Comparison of ENCODE assay signal across 1 cellular context in the genomic region with DNA sequence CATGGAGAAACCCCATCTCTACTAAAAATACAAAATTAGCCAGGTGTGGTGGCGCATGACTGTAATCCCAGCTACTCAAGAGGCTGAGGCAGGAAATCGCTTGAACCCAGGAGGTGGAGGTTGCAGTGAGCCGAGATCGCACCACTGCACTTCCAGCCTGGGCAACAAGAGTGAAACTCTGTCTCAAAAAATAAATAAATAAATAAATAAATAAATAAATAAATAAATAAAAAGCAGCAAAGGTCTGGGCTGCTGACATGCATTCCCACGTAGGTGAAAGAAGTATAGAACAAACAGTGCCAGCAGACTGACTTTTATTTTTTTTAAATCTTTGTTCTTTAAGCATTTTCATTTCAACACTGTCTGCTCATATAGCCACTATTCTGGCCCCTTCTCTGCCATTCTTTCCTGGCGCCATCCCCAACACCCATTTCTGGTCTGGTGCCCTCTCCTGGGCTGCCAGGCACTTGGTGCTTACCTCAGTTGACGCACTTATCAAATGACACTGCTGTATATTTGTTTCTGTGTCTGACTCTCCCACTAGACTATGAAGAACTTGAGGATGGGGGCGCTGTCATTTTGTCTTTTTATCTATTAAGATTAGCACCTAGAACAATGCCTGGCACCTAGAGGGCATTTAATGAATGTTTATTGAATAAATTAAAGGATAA.
A peak's percentile ranks its signal among the peaks of the same experiment; 100 is the strongest.
TF ChIP-seq lines count a peak whose summit lies in the region.

No MANE protein-coding gene starts in this region.

TF ChIP-seq in HEK293, 187 proteins besides CTCF, POLR2A, EP300 and RAD21 (continued from another document):
- TF ChIP-seq, protein P1, sequence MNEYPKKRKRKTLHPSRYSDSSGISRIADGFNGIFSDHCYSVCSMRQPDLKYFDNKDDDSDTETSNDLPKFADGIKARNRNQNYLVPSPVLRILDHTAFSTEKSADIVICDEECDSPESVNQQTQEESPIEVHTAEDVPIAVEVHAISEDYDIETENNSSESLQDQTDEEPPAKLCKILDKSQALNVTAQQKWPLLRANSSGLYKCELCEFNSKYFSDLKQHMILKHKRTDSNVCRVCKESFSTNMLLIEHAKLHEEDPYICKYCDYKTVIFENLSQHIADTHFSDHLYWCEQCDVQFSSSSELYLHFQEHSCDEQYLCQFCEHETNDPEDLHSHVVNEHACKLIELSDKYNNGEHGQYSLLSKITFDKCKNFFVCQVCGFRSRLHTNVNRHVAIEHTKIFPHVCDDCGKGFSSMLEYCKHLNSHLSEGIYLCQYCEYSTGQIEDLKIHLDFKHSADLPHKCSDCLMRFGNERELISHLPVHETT (tag by site-specific recombination; IDR thresholded peaks at IDR 0.05) = no peak
- TF ChIP-seq ZNF184 (tag by site-specific recombination; IDR thresholded peaks at IDR 0.05) (no peak), GLI4 (tag by site-specific recombination; IDR thresholded peaks at IDR 0.05) (no peak), ZNF354C (tag by site-specific recombination; IDR thresholded peaks at IDR 0.05; ENCODE audit: borderline replicate concordance, low read depth) (0 out of 2 replicates have a peak, but pooled peaks have one; percentile 33), ZNF670 (tag by site-specific recombination; IDR thresholded peaks at IDR 0.05; ENCODE audit: low read depth) (no peak), ZNF302 (tag by site-specific recombination; IDR thresholded peaks at IDR 0.05; ENCODE audit: low read depth) (no peak), ZNF843 (tag by site-specific recombination; IDR thresholded peaks at IDR 0.05) (no peak), ZNF24 (tag by site-specific recombination; IDR thresholded peaks at IDR 0.05) (no peak), MZF1 (tag by site-specific recombination; IDR thresholded peaks at IDR 0.05; ENCODE audit: borderline replicate concordance) (no peak; the same call in 1 of the 2 replicates), ZNF510 (tag by site-specific recombination; IDR thresholded peaks at IDR 0.05; ENCODE audit: insufficient replicate concordance) (peak; percentile 53), ZNF335 (tag by site-specific recombination; conservative IDR thresholded peaks at IDR 0.05) (no peak), ZNF610 (tag by site-specific recombination; IDR thresholded peaks at IDR 0.05; ENCODE audit: borderline replicate concordance) (no peak), ZNF16 (tag by site-specific recombination; IDR thresholded peaks at IDR 0.05; ENCODE audit: low read depth) (no peak), ZNF571 (tag by site-specific recombination; IDR thresholded peaks at IDR 0.05) (no peak), SETDB1 (IDR thresholded peaks at IDR 0.05; ENCODE audit: insufficient read length, low read length) (no peak), ZFHX2 (tag by site-specific recombination; conservative IDR thresholded peaks at IDR 0.05) (no peak), BCL11B (tag by site-specific recombination; IDR thresholded peaks at IDR 0.05; ENCODE audit: low read depth) (no peak), ZNF174 (tag by site-specific recombination; IDR thresholded peaks at IDR 0.05) (no peak), ZNF221 (tag by site-specific recombination; IDR thresholded peaks at IDR 0.05; ENCODE audit: borderline replicate concordance) (no peak), ZNF521 (tag by site-specific recombination; IDR thresholded peaks at IDR 0.05) (no peak), ZNF426 (tag by site-specific recombination; IDR thresholded peaks at IDR 0.05) (peak; percentile 83)
- TF ChIP-seq, protein P2, sequence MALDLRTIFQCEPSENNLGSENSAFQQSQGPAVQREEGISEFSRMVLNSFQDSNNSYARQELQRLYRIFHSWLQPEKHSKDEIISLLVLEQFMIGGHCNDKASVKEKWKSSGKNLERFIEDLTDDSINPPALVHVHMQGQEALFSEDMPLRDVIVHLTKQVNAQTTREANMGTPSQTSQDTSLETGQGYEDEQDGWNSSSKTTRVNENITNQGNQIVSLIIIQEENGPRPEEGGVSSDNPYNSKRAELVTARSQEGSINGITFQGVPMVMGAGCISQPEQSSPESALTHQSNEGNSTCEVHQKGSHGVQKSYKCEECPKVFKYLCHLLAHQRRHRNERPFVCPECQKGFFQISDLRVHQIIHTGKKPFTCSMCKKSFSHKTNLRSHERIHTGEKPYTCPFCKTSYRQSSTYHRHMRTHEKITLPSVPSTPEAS (tag by site-specific recombination; IDR thresholded peaks at IDR 0.05) = no peak
- TF ChIP-seq, protein P3, sequence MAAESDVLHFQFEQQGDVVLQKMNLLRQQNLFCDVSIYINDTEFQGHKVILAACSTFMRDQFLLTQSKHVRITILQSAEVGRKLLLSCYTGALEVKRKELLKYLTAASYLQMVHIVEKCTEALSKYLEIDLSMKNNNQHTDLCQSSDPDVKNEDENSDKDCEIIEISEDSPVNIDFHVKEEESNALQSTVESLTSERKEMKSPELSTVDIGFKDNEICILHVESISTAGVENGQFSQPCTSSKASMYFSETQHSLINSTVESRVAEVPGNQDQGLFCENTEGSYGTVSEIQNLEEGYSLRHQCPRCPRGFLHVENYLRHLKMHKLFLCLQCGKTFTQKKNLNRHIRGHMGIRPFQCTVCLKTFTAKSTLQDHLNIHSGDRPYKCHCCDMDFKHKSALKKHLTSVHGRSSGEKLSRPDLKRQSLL (tag by site-specific recombination; IDR thresholded peaks at IDR 0.05) = no peak
- TF ChIP-seq, protein P4, sequence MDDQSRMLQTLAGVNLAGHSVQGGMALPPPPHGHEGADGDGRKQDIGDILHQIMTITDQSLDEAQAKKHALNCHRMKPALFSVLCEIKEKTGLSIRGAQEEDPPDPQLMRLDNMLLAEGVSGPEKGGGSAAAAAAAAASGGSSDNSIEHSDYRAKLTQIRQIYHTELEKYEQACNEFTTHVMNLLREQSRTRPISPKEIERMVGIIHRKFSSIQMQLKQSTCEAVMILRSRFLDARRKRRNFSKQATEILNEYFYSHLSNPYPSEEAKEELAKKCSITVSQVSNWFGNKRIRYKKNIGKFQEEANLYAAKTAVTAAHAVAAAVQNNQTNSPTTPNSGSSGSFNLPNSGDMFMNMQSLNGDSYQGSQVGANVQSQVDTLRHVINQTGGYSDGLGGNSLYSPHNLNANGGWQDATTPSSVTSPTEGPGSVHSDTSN (CRISPR knock-in tag; IDR thresholded peaks at IDR 0.05) = no peak
- TF ChIP-seq, protein P5, sequence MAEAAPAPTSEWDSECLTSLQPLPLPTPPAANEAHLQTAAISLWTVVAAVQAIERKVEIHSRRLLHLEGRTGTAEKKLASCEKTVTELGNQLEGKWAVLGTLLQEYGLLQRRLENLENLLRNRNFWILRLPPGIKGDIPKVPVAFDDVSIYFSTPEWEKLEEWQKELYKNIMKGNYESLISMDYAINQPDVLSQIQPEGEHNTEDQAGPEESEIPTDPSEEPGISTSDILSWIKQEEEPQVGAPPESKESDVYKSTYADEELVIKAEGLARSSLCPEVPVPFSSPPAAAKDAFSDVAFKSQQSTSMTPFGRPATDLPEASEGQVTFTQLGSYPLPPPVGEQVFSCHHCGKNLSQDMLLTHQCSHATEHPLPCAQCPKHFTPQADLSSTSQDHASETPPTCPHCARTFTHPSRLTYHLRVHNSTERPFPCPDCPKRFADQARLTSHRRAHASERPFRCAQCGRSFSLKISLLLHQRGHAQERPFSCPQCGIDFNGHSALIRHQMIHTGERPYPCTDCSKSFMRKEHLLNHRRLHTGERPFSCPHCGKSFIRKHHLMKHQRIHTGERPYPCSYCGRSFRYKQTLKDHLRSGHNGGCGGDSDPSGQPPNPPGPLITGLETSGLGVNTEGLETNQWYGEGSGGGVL (tag by site-specific recombination; IDR thresholded peaks at IDR 0.05) = no peak
- TF ChIP-seq, protein P6, sequence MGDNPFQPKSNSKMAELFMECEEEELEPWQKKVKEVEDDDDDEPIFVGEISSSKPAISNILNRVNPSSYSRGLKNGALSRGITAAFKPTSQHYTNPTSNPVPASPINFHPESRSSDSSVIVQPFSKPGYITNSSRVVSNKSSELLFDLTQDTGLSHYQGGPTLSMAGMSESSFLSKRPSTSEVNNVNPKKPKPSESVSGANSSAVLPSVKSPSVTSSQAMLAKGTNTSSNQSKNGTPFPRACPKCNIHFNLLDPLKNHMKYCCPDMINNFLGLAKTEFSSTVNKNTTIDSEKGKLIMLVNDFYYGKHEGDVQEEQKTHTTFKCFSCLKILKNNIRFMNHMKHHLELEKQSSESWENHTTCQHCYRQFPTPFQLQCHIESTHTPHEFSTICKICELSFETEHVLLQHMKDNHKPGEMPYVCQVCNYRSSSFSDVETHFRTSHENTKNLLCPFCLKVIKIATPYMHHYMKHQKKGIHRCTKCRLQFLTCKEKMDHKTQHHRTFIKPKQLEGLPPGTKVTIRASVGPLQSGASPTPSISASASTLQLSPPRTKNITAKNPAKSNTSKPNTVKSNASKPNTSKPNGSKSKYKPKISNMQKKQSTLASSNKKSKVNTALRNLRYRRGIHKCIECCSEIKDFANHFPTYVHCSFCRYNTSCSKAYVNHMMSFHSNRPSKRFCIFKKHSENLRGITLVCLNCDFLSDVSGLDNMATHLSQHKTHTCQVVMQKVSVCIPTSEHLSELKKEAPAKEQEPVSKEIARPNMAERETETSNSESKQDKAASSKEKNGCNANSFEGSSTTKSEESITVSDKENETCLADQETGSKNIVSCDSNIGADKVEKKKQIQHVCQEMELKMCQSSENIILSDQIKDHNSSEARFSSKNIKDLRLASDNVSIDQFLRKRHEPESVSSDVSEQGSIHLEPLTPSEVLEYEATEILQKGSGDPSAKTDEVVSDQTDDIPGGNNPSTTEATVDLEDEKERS (tag by site-specific recombination; IDR thresholded peaks at IDR 0.05) = no peak
TF ChIP-seq in HEK293: peak in this region for 24.
